Comparison of ENCODE assay signal across 6 cellular contexts in genomic region chr16:2515180-2515803, GRCh38. TPM values are rescaled to one million over a fixed set of nuclear protein-coding genes. Genes with fewer than 3 reads are reported as not detected.
DNase-seq lines count a peak whose midpoint lies in the region; ATAC-seq and TF ChIP-seq lines count a peak whose summit lies in the region.

No MANE protein-coding gene starts in this region.

- BruUV-seq in mammary epithelial cell (replicated peaks; lab: Mats Ljungman, UMichigan): TSS peak; percentile 4

- no peak overlapping the region for H2AFZ ChIP-seq in mammary epithelial cell (ENCODE audit: low read depth, low read length)
- no peak overlapping the region for H2AFZ ChIP-seq in neuronal stem cell (ENCODE audit: low read length)

- no peak overlapping the region for H2BK12ac ChIP-seq in neuronal stem cell (ENCODE audit: low read length)

- no peak overlapping the region for H4K8ac ChIP-seq in neuronal stem cell (ENCODE audit: low read depth, low read length)

- CTCF ChIA-PET in mammary epithelial cell (lab: Charles Lee; ENCODE audit: low non-redundant PET): no interaction called here

- H2BK15ac ChIP-seq in neuronal stem cell (ENCODE audit: low read length): no peak overlapping the region

- H2BK5ac ChIP-seq in neuronal stem cell (ENCODE audit: low read length): no peak overlapping the region

- H2BK120ac ChIP-seq in neuronal stem cell (ENCODE audit: low read depth, low read length): no peak overlapping the region

- H3K9ac ChIP-seq in mammary epithelial cell (ENCODE audit: insufficient read depth, low read length) (peak overlapping the region; percentile 81), neuronal stem cell (ENCODE audit: low read depth, low read length, poor library complexity) (no peak overlapping the region)

- H4K20me1 ChIP-seq in mammary epithelial cell (ENCODE audit: insufficient read depth, low read length): peaks cover 4% of the 10 kb centered on the region

- H3K4me3 ChIP-seq in HL-60 (replicated peaks; ENCODE audit: insufficient read depth, low read length) (peak overlapping the region; percentile 86), mammary epithelial cell (replicated peaks in 1 of 3; ENCODE audit: insufficient read depth in 1 of 3, low read depth in 2 of 3, low read length in 3 of 3) (peak overlapping the region; percentile 64 to 91 (median 71)), neuronal stem cell (ENCODE audit: low read length in 2 of 2) (peak overlapping the region; percentile 96 to 97)

- WGBS in mammary epithelial cell (ENCODE audit: low coverage, missing lambda C conversion rate): 33% methylated on average over 8 of the region's 13 CpGs
- WGBS in neuronal stem cell (ENCODE audit: extremely low coverage in 2 of 2, insufficient read length in 2 of 2, insufficient replicate concordance in 1 of 2), 2 donors: no CpG with 5 or more reads among the region's 13 CpGs

- TF ChIP-seq CTCF in HL-60 (IDR thresholded peaks at IDR 0.05; ENCODE audit: insufficient read depth, low read length) (no peak), mammary epithelial cell (conservative IDR thresholded peaks at IDR 0.05 in 1 of 2, IDR thresholded peaks at IDR 0.05 in 1 of 2; ENCODE audit: extremely low read depth in 1 of 2, insufficient read depth in 1 of 2, low read depth in 1 of 2, low read length in 2 of 2) (no peak)

- no peak for ATAC-seq in HG03025 (IDR thresholded peaks at IDR 0.05; ENCODE audit: low FRiP score, unreplicated experiment)
- ATAC-seq in GM21825 (IDR thresholded peaks at IDR 0.05; ENCODE audit: unreplicated experiment): no peak

- no peaks in the 10 kb centered on the region for H3K9me3 ChIP-seq in mammary epithelial cell (replicated peaks; ENCODE audit: insufficient read depth, low read length)
- H3K9me3 ChIP-seq in neuronal stem cell (replicated peaks in 1 of 2; ENCODE audit: control insufficient read depth in 2 of 2, insufficient read depth in 1 of 2, low read depth in 1 of 2, low read length in 2 of 2): no peaks in the 10 kb centered on the region

- H3K27me3 ChIP-seq in HL-60 (ENCODE audit: insufficient read depth, poor library complexity, severe bottlenecking): no peaks in the 10 kb centered on the region
- H3K27me3 ChIP-seq in mammary epithelial cell (ENCODE audit: insufficient read depth, low read length): no peaks in the 10 kb centered on the region
- H3K27me3 ChIP-seq in neuronal stem cell (ENCODE audit: control insufficient read depth in 3 of 3, insufficient read depth in 3 of 3, low read depth in 1 of 3, low read length in 3 of 3): no peaks in the 10 kb centered on the region

- DNase-seq in HL-60 (ENCODE audit: low read depth in 1 of 2, low spot score in 1 of 2) (peak; percentile 77 to 82), mammary epithelial cell (no peak), neuronal stem cell (ENCODE audit: low spot score) (no peak)
- DNase-seq in stimulated activated naive CD4-positive, alpha-beta T cell treated with Interleukin-2 at 50 U/mL for 16 hours (lab: John Stamatoyannopoulos, UW): no peak

- peak overlapping the region; percentile 86 for H3K27ac ChIP-seq in HL-60 (replicated peaks)
- H3K27ac ChIP-seq in mammary epithelial cell (ENCODE audit: insufficient read depth, low read depth, low read length): peak overlapping the region; percentile 67
- no peak overlapping the region for H3K27ac ChIP-seq in neuronal stem cell (replicated peaks; ENCODE audit: low read length)

- H3K14ac ChIP-seq in neuronal stem cell (ENCODE audit: low read length): no peak overlapping the region

- H3K36me3 ChIP-seq in mammary epithelial cell (ENCODE audit: insufficient read depth, low read length): no peaks in the 10 kb centered on the region
- peaks cover 8 to 31% of the 10 kb centered on the region in 2 donors for H3K36me3 ChIP-seq in neuronal stem cell (replicated peaks in 1 of 2; ENCODE audit: control insufficient read depth in 2 of 2, insufficient read depth in 2 of 2, low read length in 2 of 2)

- H3K4ac ChIP-seq in neuronal stem cell (ENCODE audit: low read length): no peak overlapping the region

- no peak overlapping the region for H4K91ac ChIP-seq in neuronal stem cell (ENCODE audit: low read depth, low read length, poor library complexity)

- H3K23ac ChIP-seq in neuronal stem cell (ENCODE audit: low read depth, low read length, poor library complexity): no peak overlapping the region

- H3K4me1 ChIP-seq in mammary epithelial cell (ENCODE audit: insufficient read depth, low read length) (peaks cover 47% of the 10 kb centered on the region), neuronal stem cell (ENCODE audit: control insufficient read depth in 2 of 2, insufficient read depth in 1 of 2, low read depth in 1 of 2, low read length in 2 of 2) (peaks cover 30 to 31% of the 10 kb centered on the region in 2 donors)

- H3K4me2 ChIP-seq in mammary epithelial cell (ENCODE audit: insufficient read depth, low read depth, low read length) (peak overlapping the region; percentile 83), neuronal stem cell (ENCODE audit: insufficient read depth, low read length, poor library complexity, severe bottlenecking) (peak overlapping the region; percentile 88)

- peaks cover 63% of the 10 kb centered on the region for H3K79me2 ChIP-seq in mammary epithelial cell (ENCODE audit: insufficient read depth, low read length)

- H3K79me1 ChIP-seq in neuronal stem cell (ENCODE audit: low read depth, low read length): peaks cover 34% of the 10 kb centered on the region

- in situ Hi-C loops in mammary epithelial cell (cut with MboI; ENCODE audit: low sequenced_read_pairs in 2 of 2): no loop called here

- dilution Hi-C loops in mammary epithelial cell (cut with HindIII; ENCODE audit: low sequenced_read_pairs): no loop called here

- peak overlapping the region; percentile 96 for H2AK5ac ChIP-seq in neuronal stem cell (ENCODE audit: low read depth, low read length)

- no peak overlapping the region for H3K18ac ChIP-seq in neuronal stem cell (ENCODE audit: low read length)

- intact Hi-C loops in mammary epithelial cell (cut with micrococcal nuclease): loop anchor here (2.0 kb wide), 1 partner anchor 18 kb away; no protein-coding TSS in a partner anchor

RNA-seq across cellular contexts. Expression of gene ATP6V0C, which starts 1.5 kb away (rescaled TPM):
- 100 to 1,000 TPM in 1 of 2 donors, 10 to 100 TPM in 1; 41.5 to 250 TPM for total RNA-seq in mammary epithelial cell
- polyA plus RNA-seq in mammary epithelial cell: 95.2 TPM
- polyA minus RNA-seq in mammary epithelial cell: 81.4 TPM
- 244 TPM for polyA plus RNA-seq in neuronal stem cell (2013, experiment 1 of 2)
- polyA plus RNA-seq in neuronal stem cell (2013, experiment 2 of 2): 240 TPM

RNA-seq across cellular contexts. Expression of gene AMDHD2, which starts 4.9 kb away (rescaled TPM):
- 10 to 100 TPM; 23.5 to 31.9 TPM for total RNA-seq in mammary epithelial cell
- 12.2 TPM for polyA plus RNA-seq in mammary epithelial cell
- 4.4 TPM for polyA minus RNA-seq in mammary epithelial cell
- 6.3 TPM for polyA plus RNA-seq in neuronal stem cell (2013, experiment 1 of 2)
- 6.9 TPM for polyA plus RNA-seq in neuronal stem cell (2013, experiment 2 of 2)

RNA-seq across cellular contexts. Expression of gene CEMP1, which starts 15.9 kb away (rescaled TPM):
- total RNA-seq in mammary epithelial cell: under 1 TPM in 1 of 2 donors, not detected in 1; 0.33 TPM
- not detected for polyA plus RNA-seq in mammary epithelial cell
- not detected for polyA minus RNA-seq in mammary epithelial cell
- polyA plus RNA-seq in neuronal stem cell (2013, experiment 1 of 2): not detected
- polyA plus RNA-seq in neuronal stem cell (2013, experiment 2 of 2): 0.03 TPM

RNA-seq across cellular contexts. Expression of gene PDPK1, which starts 22.5 kb away (rescaled TPM):
- total RNA-seq in mammary epithelial cell: 10 to 100 TPM; 28.2 to 33.7 TPM
- 22.8 TPM for polyA plus RNA-seq in mammary epithelial cell
- polyA minus RNA-seq in mammary epithelial cell: 84.3 TPM
- 9.7 TPM for polyA plus RNA-seq in neuronal stem cell (2013, experiment 1 of 2)
- 10.3 TPM for polyA plus RNA-seq in neuronal stem cell (2013, experiment 2 of 2)

RNA-seq across cellular contexts. Expression of gene TBC1D24, which starts 40.4 kb away (rescaled TPM):
- 10 to 100 TPM; 11.4 to 12.3 TPM for total RNA-seq in mammary epithelial cell
- polyA plus RNA-seq in mammary epithelial cell: 5.6 TPM
- 8.3 TPM for polyA minus RNA-seq in mammary epithelial cell
- polyA plus RNA-seq in neuronal stem cell (2013, experiment 1 of 2): 7.1 TPM
- 7.2 TPM for polyA plus RNA-seq in neuronal stem cell (2013, experiment 2 of 2)

Comparison
In these comparisons a context has a peak if more than half of its experiments do, and no peak if none do; other contexts are left out.
1. DNase-seq: peak in HL-60 (2 of 2); none in mammary epithelial cell (single experiment), neuronal stem cell (single experiment) and stimulated activated naive CD4-positive, alpha-beta T cell treated with Interleukin-2 at 50 U/mL for 16 hours (single experiment).
2. Peak in every context shown above with its lines, with median percentiles within 50 percentile points of each other: H3K4me3 ChIP-seq.